Comparison of ENCODE assay signal across 13 cellular contexts in the genomic region with DNA sequence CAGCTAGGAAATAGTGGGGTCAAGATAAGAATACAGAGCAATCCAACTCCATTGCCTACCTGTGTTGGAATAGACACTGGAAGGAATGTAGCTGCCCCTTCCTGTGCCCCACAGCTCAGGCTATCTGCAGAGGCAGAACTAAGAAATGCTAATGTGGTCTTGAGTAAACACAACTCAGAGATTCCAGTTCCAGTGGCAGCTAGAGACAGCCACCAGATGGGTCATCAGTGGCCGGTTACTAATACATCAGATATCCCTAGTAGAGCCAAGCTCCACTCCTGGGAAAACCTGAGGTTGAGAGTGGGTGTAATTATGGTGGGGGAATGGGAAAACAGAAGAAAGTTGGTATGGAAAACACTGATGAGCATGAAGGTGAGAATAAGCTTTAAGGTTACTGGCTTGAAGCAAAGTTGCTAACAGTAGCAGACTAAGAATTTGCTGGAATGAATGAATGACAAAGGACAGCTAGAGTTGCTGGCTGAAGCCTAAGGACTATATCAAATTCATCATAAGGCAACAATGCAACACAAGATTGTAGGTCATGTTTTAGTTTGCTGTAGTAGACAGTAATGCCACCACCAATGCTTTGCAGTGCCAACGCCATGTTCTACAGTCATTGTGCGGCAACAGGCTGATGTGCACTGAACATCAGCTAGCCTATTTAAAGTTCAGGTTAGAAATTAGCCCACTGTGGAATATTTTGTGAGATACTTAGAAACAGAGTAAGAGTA. TPM values are rescaled to one million over a fixed set of nuclear protein-coding genes. Genes with fewer than 3 reads are reported as not detected.
A peak's percentile ranks its signal among the peaks of the same experiment; 100 is the strongest.
DNase-seq lines count a peak whose midpoint lies in the region; ATAC-seq and TF ChIP-seq lines count a peak whose summit lies in the region.
"Had no signal": no experiment of that assay in that cellular context is flagged by ENCODE, and none has a peak within 500 bp of the region (broad histone marks: within the 10 kb centered on the region; RNA-seq: fewer than 3 reads in every experiment).

No MANE protein-coding gene starts in this region.

- H3K4me3 ChIP-seq in cardiac muscle cell = no peak overlapping the region
- H3K4me3 ChIP-seq in right cardiac atrium (ENCODE audit: low read length) = no peak overlapping the region
- peak overlapping the region; percentile 25 for H3K4me3 ChIP-seq in adipocyte (ENCODE audit: low read length)
- H3K4me3 ChIP-seq in Peyer's patch = no peak overlapping the region
- H3K4me3 ChIP-seq: ovary, upper lobe of left lung had no signal

- DNase-seq in cardiac muscle cell (ENCODE audit: low read depth in 1 of 2, low spot score in 1 of 2) (no peak), right cardiac atrium (no peak), adipocyte (ENCODE audit: low read depth) (no peak), kidney glomerular epithelial cell (lab: John Stamatoyannopoulos, UW) (peak; percentile 99), pons (ENCODE audit: low spot score) (no peak), Peyer's patch (no peak), NCI-H1417 treated with DMSO at 0.1 percent for 48 hours (lab: John Stamatoyannopoulos, UW) (no peak)
- no peak for DNase-seq in activated T-cell treated with anti-CD3 and anti-CD28 coated beads, Interleukin-2, amount 50 U/mL, for 24 hours
- DNase-seq: amygdala, NCI-H526, ovary, T-cell had no signal

- H3K4me1 ChIP-seq in cardiac muscle cell (ENCODE audit: low read depth) (no peaks in the 10 kb centered on the region), right cardiac atrium (ENCODE audit: control insufficient read depth, insufficient read depth, low read length) (no peaks in the 10 kb centered on the region), adipocyte (ENCODE audit: control insufficient read depth, insufficient read depth, low read length) (peaks cover 45% of the 10 kb centered on the region), Peyer's patch (peaks cover 0 to 20% (median 2%) of the 10 kb centered on the region in 4 donors)

- H3K27ac Mint-ChIP-seq in activated T-cell treated with anti-CD3 and anti-CD28 coated beads, Interleukin-2, amount 50 U/mL, for 24 hours = no peak overlapping the region
- H3K27ac Mint-ChIP-seq: T-cell had no signal

- peak overlapping the region; percentile 27 for H3K9ac ChIP-seq in adipocyte (ENCODE audit: low read length)

- H3K36me3 ChIP-seq in cardiac muscle cell = no peaks in the 10 kb centered on the region
- no peaks in the 10 kb centered on the region for H3K36me3 ChIP-seq in adipocyte (ENCODE audit: control insufficient read depth, insufficient read depth, low read length, severe bottlenecking)
- no peaks in the 10 kb centered on the region for H3K36me3 ChIP-seq in Peyer's patch
- H3K36me3 ChIP-seq: ovary, upper lobe of left lung had no signal

- H3K4me3 Mint-ChIP-seq in activated T-cell treated with anti-CD3 and anti-CD28 coated beads, Interleukin-2, amount 50 U/mL, for 24 hours = no peak overlapping the region
- H3K4me3 Mint-ChIP-seq: T-cell had no signal

- H3K36me3 Mint-ChIP-seq in activated T-cell treated with anti-CD3 and anti-CD28 coated beads, Interleukin-2, amount 50 U/mL, for 24 hours (ENCODE audit: low read depth) = peaks cover 29% of the 10 kb centered on the region

- WGBS in right cardiac atrium = 96% methylated on average over 3 of the region's 3 CpGs

- no peak for ATAC-seq in right cardiac atrium
- ATAC-seq: T-cell had no signal

- H3K27ac ChIP-seq in cardiac muscle cell = peak overlapping the region; percentile 37
- H3K27ac ChIP-seq in right cardiac atrium (ENCODE audit: low read length) = no peak overlapping the region
- peak overlapping the region in 1 of 4 donors; percentile 97 for H3K27ac ChIP-seq in Peyer's patch
- H3K27ac ChIP-seq: ovary, upper lobe of left lung had no signal

- H3K4me1 Mint-ChIP-seq in activated T-cell treated with anti-CD3 and anti-CD28 coated beads, Interleukin-2, amount 50 U/mL, for 24 hours (ENCODE audit: low read depth) = peaks cover 47% of the 10 kb centered on the region

- H3K27me3 ChIP-seq in cardiac muscle cell (no peaks in the 10 kb centered on the region), right cardiac atrium (ENCODE audit: control insufficient read depth, insufficient read depth) (no peaks in the 10 kb centered on the region), adipocyte (replicated peaks; ENCODE audit: control insufficient read depth, insufficient read depth, low read length) (no peaks in the 10 kb centered on the region), Peyer's patch (no peaks in the 10 kb centered on the region)
- H3K27me3 ChIP-seq: ovary, upper lobe of left lung had no signal

- intact Hi-C loops in right cardiac atrium (cut with DNase I) = no loop called here

- H3K9me3 Mint-ChIP-seq in activated T-cell treated with anti-CD3 and anti-CD28 coated beads, Interleukin-2, amount 50 U/mL, for 24 hours = no peaks in the 10 kb centered on the region
- H3K9me3 Mint-ChIP-seq: T-cell had no signal

- H3K9me3 ChIP-seq in cardiac muscle cell (ENCODE audit: low read depth) (no peaks in the 10 kb centered on the region), right cardiac atrium (ENCODE audit: control insufficient read depth, low read length) (no peaks in the 10 kb centered on the region), adipocyte (ENCODE audit: control insufficient read depth, low read length) (no peaks in the 10 kb centered on the region), Peyer's patch (no peaks in the 10 kb centered on the region)
- H3K9me3 ChIP-seq: ovary, upper lobe of left lung had no signal

- TF ChIP-seq CTCF in cardiac muscle cell (IDR thresholded peaks at IDR 0.05; ENCODE audit: low read depth, low read length) (no peak), Peyer's patch (IDR thresholded peaks at IDR 0.05) (no peak)

- no peaks in the 10 kb centered on the region for H3K27me3 Mint-ChIP-seq in activated T-cell treated with anti-CD3 and anti-CD28 coated beads, Interleukin-2, amount 50 U/mL, for 24 hours
- H3K27me3 Mint-ChIP-seq: T-cell had no signal

- TF ChIP-seq POLR2A in Peyer's patch (IDR thresholded peaks at IDR 0.05) = no peak

RNA-seq across cellular contexts. Expression of a gene that starts 28.3 kb away (rescaled TPM):
- total RNA-seq in cardiac muscle cell = 0.49 TPM in 1 of 2 replicates, not detected in the other
- not detected in 2 replicates for polyA plus RNA-seq in cardiac muscle cell
- not detected for total RNA-seq in right cardiac atrium
- not detected for polyA plus RNA-seq in right cardiac atrium
- total RNA-seq in Peyer's patch = not detected
- total RNA-seq: ovary, upper lobe of left lung had no signal
- polyA plus RNA-seq: ovary had no signal

RNA-seq across cellular contexts. Expression of a gene that starts 36.0 kb away (rescaled TPM):
- total RNA-seq in cardiac muscle cell (80.4 and 129 TPM in 2 replicates), right cardiac atrium (10 to 100 TPM; 36.2 to 57.3 (median 41.4) TPM), Peyer's patch (100 to 1,000 TPM in 3 of 4 donors, 10 to 100 TPM in 1; 77.6 to 196 (median 157) TPM)
- polyA plus RNA-seq in cardiac muscle cell (186 and 203 TPM in 2 replicates), right cardiac atrium (37.7 TPM)

RNA-seq across cellular contexts. Expression of a gene that starts 42.6 kb away (rescaled TPM):
- 29.4 and 34.9 TPM in 2 replicates for total RNA-seq in cardiac muscle cell
- 42.5 and 61.4 TPM in 2 replicates for polyA plus RNA-seq in cardiac muscle cell
- total RNA-seq in right cardiac atrium = 10 to 100 TPM; 45.1 to 65.0 (median 48.6) TPM
- 47.1 TPM for polyA plus RNA-seq in right cardiac atrium
- total RNA-seq in Peyer's patch = 10 to 100 TPM; 23.1 to 86.1 (median 58.6) TPM
